Comparison of ENCODE assay signal across 1 cellular context in the genomic region with DNA sequence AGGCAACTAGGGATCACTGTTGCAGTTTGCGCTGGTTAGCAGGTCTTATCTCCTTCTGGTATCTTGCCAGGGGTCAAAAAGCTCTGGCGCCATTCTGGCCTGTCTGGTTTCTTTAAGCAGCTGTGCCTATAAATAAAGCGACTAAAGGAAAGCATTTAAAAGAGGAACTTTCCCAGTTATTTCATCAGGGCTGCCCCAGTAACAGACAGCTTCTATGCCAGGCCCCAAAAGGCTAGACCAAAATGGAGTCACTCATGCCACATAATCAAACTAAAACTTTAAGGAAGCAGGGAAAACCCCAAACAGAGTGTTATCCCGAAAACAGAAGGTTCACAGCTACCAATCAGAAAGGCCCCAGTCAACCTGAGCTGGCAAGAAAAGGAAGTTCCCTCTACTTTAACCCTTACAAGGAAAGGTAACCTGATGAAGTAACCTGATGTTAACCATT.
TF ChIP-seq lines count a peak whose summit lies in the region.

No MANE protein-coding gene starts in this region.

TF ChIP-seq in K562, 482 proteins besides CTCF, POLR2A, EP300 and RAD21 (continued from another document and continues in another):
- TF ChIP-seq, protein P1, sequence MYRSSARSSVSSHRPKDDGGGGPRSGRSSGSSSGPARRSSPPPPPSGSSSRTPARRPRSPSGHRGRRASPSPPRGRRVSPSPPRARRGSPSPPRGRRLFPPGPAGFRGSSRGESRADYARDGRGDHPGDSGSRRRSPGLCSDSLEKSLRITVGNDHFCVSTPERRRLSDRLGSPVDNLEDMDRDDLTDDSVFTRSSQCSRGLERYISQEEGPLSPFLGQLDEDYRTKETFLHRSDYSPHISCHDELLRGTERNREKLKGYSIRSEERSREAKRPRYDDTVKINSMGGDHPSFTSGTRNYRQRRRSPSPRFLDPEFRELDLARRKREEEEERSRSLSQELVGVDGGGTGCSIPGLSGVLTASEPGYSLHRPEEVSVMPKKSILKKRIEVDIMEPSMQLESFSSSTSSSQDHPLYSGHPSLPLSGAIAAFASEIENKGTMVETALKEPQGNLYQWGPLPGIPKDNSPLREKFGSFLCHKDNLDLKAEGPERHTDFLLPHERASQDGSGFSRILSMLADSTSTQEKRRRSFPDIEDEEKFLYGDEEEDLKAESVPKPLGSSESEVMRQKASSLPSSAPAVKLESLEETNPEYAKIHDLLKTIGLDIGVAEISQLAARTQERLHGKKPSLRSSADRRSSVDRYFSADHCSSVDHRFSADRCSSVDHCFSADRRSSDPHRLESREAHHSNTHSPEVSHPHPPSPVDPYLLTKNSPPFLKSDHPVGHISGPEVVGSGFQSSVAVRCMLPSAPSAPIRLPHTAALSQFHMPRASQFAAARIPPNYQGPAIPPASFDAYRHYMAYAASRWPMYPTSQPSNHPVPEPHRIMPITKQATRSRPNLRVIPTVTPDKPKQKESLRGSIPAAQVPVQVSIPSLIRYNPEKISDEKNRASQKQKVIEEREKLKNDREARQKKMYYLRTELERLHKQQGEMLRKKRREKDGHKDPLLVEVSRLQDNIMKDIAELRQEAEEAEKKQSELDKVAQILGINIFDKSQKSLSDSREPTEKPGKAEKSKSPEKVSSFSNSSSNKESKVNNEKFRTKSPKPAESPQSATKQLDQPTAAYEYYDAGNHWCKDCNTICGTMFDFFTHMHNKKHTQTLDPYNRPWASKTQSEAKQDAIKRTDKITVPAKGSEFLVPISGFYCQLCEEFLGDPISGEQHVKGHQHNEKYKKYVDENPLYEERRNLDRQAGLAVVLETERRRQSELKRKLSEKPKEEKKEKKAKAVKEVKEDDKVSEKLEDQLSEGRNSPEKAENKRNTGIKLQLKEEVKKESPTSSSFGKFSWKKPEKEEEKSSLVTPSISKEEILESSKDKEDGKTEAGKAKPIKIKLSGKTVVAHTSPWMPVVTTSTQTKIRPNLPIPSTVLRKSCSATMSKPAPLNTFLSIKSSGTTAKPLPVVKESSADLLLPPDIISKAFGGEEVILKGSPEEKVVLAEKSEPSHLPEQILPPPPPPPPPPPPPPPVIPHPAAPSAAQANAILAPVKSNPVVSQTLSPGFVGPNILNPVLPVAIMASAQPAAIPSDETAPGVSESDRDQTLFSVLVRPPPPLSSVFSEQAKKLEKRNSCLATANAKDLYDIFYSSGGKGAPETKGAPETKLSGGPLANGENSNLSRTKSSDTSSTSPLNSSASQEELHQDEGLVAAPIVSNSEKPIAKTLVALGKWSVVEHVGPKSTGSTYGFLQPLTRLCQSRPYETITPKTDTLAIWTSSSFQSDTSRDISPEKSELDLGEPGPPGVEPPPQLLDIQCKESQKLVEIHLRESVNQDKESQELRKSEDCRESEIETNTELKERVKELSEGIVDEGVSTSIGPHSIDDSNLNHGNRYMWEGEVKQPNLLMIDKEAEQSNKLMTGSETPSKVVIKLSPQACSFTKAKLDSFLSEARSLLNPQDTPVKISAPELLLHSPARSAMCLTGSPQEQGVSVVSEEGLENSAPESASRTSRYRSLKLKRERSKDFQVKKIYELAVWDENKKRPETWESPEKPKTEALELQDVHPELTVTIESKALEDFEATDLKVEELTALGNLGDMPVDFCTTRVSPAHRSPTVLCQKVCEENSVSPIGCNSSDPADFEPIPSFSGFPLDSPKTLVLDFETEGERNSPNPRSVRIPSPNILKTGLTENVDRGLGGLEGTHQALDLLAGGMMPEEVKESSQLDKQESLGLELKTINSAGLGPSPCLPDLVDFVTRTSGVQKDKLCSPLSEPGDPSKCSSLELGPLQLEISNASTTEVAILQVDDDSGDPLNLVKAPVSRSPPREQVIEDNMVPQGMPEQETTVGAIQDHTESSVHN (IDR thresholded peaks at IDR 0.05; ENCODE audit: borderline replicate concordance in 1 of 2, low read depth in 1 of 2) = no peak
- TF ChIP-seq SRF (CRISPR knock-in tag; IDR thresholded peaks at IDR 0.05) = no peak
- no peak for TF ChIP-seq ARID2 (IDR thresholded peaks at IDR 0.05)
- no peak for TF ChIP-seq LEF1 (IDR thresholded peaks at IDR 0.05)
- no peak for TF ChIP-seq STAG1 (CRISPR knock-in tag; IDR thresholded peaks at IDR 0.05; ENCODE audit: borderline replicate concordance)
- 0 out of 2 replicates have a peak, but pooled peaks have one; percentile 34 for TF ChIP-seq ZNF311 (CRISPR knock-in tag; IDR thresholded peaks at IDR 0.05)
- TF ChIP-seq ZNF77 (CRISPR knock-in tag; IDR thresholded peaks at IDR 0.05) = no peak
- TF ChIP-seq SMAD1 (IDR thresholded peaks at IDR 0.05; ENCODE audit: low read depth, low read length, partially characterized antibody) = no peak
- no peak for TF ChIP-seq TEAD1 (CRISPR knock-in tag; IDR thresholded peaks at IDR 0.05)
- TF ChIP-seq RBM25 (IDR thresholded peaks at IDR 0.05; ENCODE audit: low read depth, low read length, severe bottlenecking) = no peak
- peak; percentile 64 for TF ChIP-seq GMEB1 (CRISPR knock-in tag; IDR thresholded peaks at IDR 0.05)
- TF ChIP-seq ZNF23 (CRISPR knock-in tag; IDR thresholded peaks at IDR 0.05) = no peak
- TF ChIP-seq GABPA (tag; conservative IDR thresholded peaks at IDR 0.05; ENCODE audit: low read depth) = 0 out of 2 replicates have a peak, but pooled peaks have one; percentile 28
- TF ChIP-seq, protein P2, sequence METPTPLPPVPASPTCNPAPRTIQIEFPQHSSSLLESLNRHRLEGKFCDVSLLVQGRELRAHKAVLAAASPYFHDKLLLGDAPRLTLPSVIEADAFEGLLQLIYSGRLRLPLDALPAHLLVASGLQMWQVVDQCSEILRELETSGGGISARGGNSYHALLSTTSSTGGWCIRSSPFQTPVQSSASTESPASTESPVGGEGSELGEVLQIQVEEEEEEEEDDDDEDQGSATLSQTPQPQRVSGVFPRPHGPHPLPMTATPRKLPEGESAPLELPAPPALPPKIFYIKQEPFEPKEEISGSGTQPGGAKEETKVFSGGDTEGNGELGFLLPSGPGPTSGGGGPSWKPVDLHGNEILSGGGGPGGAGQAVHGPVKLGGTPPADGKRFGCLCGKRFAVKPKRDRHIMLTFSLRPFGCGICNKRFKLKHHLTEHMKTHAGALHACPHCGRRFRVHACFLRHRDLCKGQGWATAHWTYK (CRISPR knock-in tag; IDR thresholded peaks at IDR 0.05) = peak; percentile 64; the same call in 1 of the 2 replicates
- TF ChIP-seq RB1 (IDR thresholded peaks at IDR 0.05; ENCODE audit: low read depth) = no peak
- TF ChIP-seq ZNF592 (IDR thresholded peaks at IDR 0.05) = peak; percentile 59; the same call in 1 of the 2 replicates
- no peak for TF ChIP-seq RBM17 (IDR thresholded peaks at IDR 0.05; ENCODE audit: borderline replicate concordance, low read depth, low read length)
- TF ChIP-seq RUNX1 (IDR thresholded peaks at IDR 0.05; ENCODE audit: low read depth) = no peak
- peak; percentile 63; the same call in 1 of the 2 replicates for TF ChIP-seq ZNF197 (CRISPR knock-in tag; IDR thresholded peaks at IDR 0.05; ENCODE audit: low read depth)
- no peak for TF ChIP-seq LCOR (CRISPR knock-in tag; IDR thresholded peaks at IDR 0.05)
- TF ChIP-seq ZNF134 (CRISPR knock-in tag; conservative IDR thresholded peaks at IDR 0.05) = no peak
- no peak for TF ChIP-seq CSDE1 (IDR thresholded peaks at IDR 0.05)
- TF ChIP-seq DACH1 (IDR thresholded peaks at IDR 0.05; ENCODE audit: partially characterized antibody) = no peak
- peak; percentile 34; the same call in 1 of the 2 replicates for TF ChIP-seq ZNF354B (CRISPR knock-in tag; IDR thresholded peaks at IDR 0.05)
- TF ChIP-seq SOX6 (IDR thresholded peaks at IDR 0.05) = no peak
- no peak for TF ChIP-seq ZNF280A (IDR thresholded peaks at IDR 0.05; ENCODE audit: low read depth, partially characterized antibody)
- TF ChIP-seq ZNF717 (CRISPR knock-in tag; IDR thresholded peaks at IDR 0.05) = no peak
- no peak for TF ChIP-seq FOXA1 (IDR thresholded peaks at IDR 0.05; ENCODE audit: borderline replicate concordance)
- TF ChIP-seq TAF7 (tag; IDR thresholded peaks at IDR 0.05) = no peak
- TF ChIP-seq FOXJ3 (CRISPR knock-in tag; IDR thresholded peaks at IDR 0.05) = no peak
- 0 out of 2 replicates have a peak, but pooled peaks have one; percentile 62 for TF ChIP-seq RHOXF2B (CRISPR knock-in tag; conservative IDR thresholded peaks at IDR 0.05)
- TF ChIP-seq CEBPG (CRISPR knock-in tag; IDR thresholded peaks at IDR 0.05) = no peak
- TF ChIP-seq CEBPG (tag; conservative IDR thresholded peaks at IDR 0.05 in 1 of 2, IDR thresholded peaks at IDR 0.05 in 1 of 2) = 0 out of 4 replicates have a peak, but pooled peaks of 1 of the 2 experiments have one; percentile 11
- peak; percentile 68 for TF ChIP-seq CXXC5 (CRISPR knock-in tag; IDR thresholded peaks at IDR 0.05)
- no peak for TF ChIP-seq SNRNP70 (optimal IDR thresholded peaks at IDR 0.05; ENCODE audit: low read depth, low read length)
- no peak for TF ChIP-seq CAMTA2 (CRISPR knock-in tag; conservative IDR thresholded peaks at IDR 0.05)
- TF ChIP-seq KLF6 (CRISPR knock-in tag; IDR thresholded peaks at IDR 0.05; ENCODE audit: borderline replicate concordance) = peak; percentile 93; the same call in 1 of the 2 replicates
- TF ChIP-seq TCF3 (CRISPR knock-in tag; IDR thresholded peaks at IDR 0.05) = no peak
- TF ChIP-seq, protein P3, sequence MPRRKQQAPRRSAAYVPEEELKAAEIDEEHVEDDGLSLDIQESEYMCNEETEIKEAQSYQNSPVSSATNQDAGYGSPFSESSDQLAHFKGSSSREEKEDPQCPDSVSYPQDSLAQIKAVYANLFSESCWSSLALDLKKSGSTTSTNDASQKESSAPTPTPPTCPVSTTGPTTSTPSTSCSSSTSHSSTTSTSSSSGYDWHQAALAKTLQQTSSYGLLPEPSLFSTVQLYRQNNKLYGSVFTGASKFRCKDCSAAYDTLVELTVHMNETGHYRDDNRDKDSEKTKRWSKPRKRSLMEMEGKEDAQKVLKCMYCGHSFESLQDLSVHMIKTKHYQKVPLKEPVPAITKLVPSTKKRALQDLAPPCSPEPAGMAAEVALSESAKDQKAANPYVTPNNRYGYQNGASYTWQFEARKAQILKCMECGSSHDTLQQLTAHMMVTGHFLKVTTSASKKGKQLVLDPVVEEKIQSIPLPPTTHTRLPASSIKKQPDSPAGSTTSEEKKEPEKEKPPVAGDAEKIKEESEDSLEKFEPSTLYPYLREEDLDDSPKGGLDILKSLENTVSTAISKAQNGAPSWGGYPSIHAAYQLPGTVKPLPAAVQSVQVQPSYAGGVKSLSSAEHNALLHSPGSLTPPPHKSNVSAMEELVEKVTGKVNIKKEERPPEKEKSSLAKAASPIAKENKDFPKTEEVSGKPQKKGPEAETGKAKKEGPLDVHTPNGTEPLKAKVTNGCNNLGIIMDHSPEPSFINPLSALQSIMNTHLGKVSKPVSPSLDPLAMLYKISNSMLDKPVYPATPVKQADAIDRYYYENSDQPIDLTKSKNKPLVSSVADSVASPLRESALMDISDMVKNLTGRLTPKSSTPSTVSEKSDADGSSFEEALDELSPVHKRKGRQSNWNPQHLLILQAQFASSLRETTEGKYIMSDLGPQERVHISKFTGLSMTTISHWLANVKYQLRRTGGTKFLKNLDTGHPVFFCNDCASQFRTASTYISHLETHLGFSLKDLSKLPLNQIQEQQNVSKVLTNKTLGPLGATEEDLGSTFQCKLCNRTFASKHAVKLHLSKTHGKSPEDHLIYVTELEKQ (CRISPR knock-in tag; IDR thresholded peaks at IDR 0.05) = peak; percentile 52; the same call in 1 of the 2 replicates
- TF ChIP-seq MIER1 (IDR thresholded peaks at IDR 0.05; ENCODE audit: low read depth) = no peak
- TF ChIP-seq ZNF584 (CRISPR knock-in tag; IDR thresholded peaks at IDR 0.05; ENCODE audit: low read depth) = peak; percentile 82; the same call in 1 of the 2 replicates
- no peak for TF ChIP-seq XRCC3 (IDR thresholded peaks at IDR 0.05)
